ENCODE assay signal across 9 cellular contexts in genomic region chr13:99033814-99034213, GRCh38. TPM values are rescaled to one million over a fixed set of nuclear protein-coding genes. Genes with fewer than 3 reads are reported as not detected.
DNase-seq lines count a peak whose midpoint lies in the region; ATAC-seq and TF ChIP-seq lines count a peak whose summit lies in the region.
"Had no signal": no experiment of that assay in that cellular context is flagged by ENCODE, and none has a peak within 500 bp of the region (broad histone marks: within the 10 kb centered on the region; RNA-seq: fewer than 3 reads in every experiment).

No MANE protein-coding gene starts in this region.

- H3K9me3 ChIP-seq in CD8-positive, alpha-beta T cell (ENCODE audit: low read length): no peaks in the 10 kb centered on the region

- no peaks in the 10 kb centered on the region for H3K36me3 ChIP-seq in CD8-positive, alpha-beta T cell (ENCODE audit: insufficient read depth, low read length)

- H3K4me1 ChIP-seq in CD8-positive, alpha-beta T cell (ENCODE audit: insufficient read depth, low read length): peaks cover 6% of the 10 kb centered on the region
- peaks cover 16% of the 10 kb centered on the region for H3K4me1 ChIP-seq in foreskin keratinocyte

- intact Hi-C loops in CD8-positive, alpha-beta T cell (cut with DNase I, micrococcal nuclease): loop anchor here (1.0 to 5.0 kb wide), 8 partner anchors 17 to 195 kb away; no protein-coding TSS in a partner anchor

- peak; percentile 71 for TF ChIP-seq RAD21 in Ishikawa (IDR thresholded peaks at IDR 0.05; ENCODE audit: low read depth)

- CTCF ChIA-PET in CD8-positive, alpha-beta T cell (lab: Charles Lee): interaction anchor here (0.7 to 4.5 kb wide), 20 partner anchors 9 to 194 kb away, joined by 3 to 22 read pairs (median 4); no protein-coding TSS in a partner anchor
- CTCF ChIA-PET in T-cell (lab: Charles Lee): interaction anchor here (0.6 to 1.5 kb wide), 6 partner anchors 12 to 194 kb away, joined by 3 to 4 read pairs (median 3); no protein-coding TSS in a partner anchor

- H3K27me3 Mint-ChIP-seq in CD8-positive, alpha-beta T cell (ENCODE audit: low read depth): no peaks in the 10 kb centered on the region
- H3K27me3 Mint-ChIP-seq in T-cell: no peaks in the 10 kb centered on the region
- no peaks in the 10 kb centered on the region for H3K27me3 Mint-ChIP-seq in activated T-cell treated with anti-CD3 and anti-CD28 coated beads, Interleukin-2, amount 50 U/mL, for 24 hours

- no peak overlapping the region for H3K27ac ChIP-seq in CD8-positive, alpha-beta T cell (ENCODE audit: low read depth, low read length)
- no peak overlapping the region for H3K27ac ChIP-seq in foreskin keratinocyte

- peaks cover 46% of the 10 kb centered on the region for H3K4me1 Mint-ChIP-seq in CD8-positive, alpha-beta T cell (ENCODE audit: low read depth)
- peaks cover 40 to 60% (median 56%) of the 10 kb centered on the region in 3 donors for H3K4me1 Mint-ChIP-seq in T-cell
- H3K4me1 Mint-ChIP-seq in activated T-cell treated with anti-CD3 and anti-CD28 coated beads, Interleukin-2, amount 50 U/mL, for 24 hours (ENCODE audit: low read depth): peaks cover 59% of the 10 kb centered on the region

- no peak for DNase-seq in CD8-positive, alpha-beta T cell
- DNase-seq in T-cell: no peak
- DNase-seq in foreskin keratinocyte: no peak
- peak; percentile 41 for DNase-seq in putamen (ENCODE audit: low spot score)
- DNase-seq in activated T-cell treated with anti-CD3 and anti-CD28 coated beads, Interleukin-2, amount 50 U/mL, for 24 hours: no peak
- DNase-seq in RPMI8226: no peak
- DNase-seq: stimulated activated naive B cell treated with anti-CD40 and anti-IgM and Interleukin-4, amounts not matched to agents 10 μg/mL and 1 μg/mL and 100 μg/mL, for 72 hours had no signal

- H3K27ac Mint-ChIP-seq in CD8-positive, alpha-beta T cell: no peak overlapping the region
- peak overlapping the region; percentile 23 to 51 for H3K27ac Mint-ChIP-seq in T-cell
- H3K27ac Mint-ChIP-seq in activated T-cell treated with anti-CD3 and anti-CD28 coated beads, Interleukin-2, amount 50 U/mL, for 24 hours: no peak overlapping the region
- H3K27ac Mint-ChIP-seq: stimulated activated naive B cell treated with anti-CD40 and anti-IgM and Interleukin-4, amounts not matched to agents 10 μg/mL and 1 μg/mL and 100 μg/mL, for 72 hours had no signal

- H3K27me3 ChIP-seq in CD8-positive, alpha-beta T cell (ENCODE audit: insufficient read depth, low read length): no peaks in the 10 kb centered on the region
- no peaks in the 10 kb centered on the region for H3K27me3 ChIP-seq in foreskin keratinocyte

- no peak for TF ChIP-seq EP300 in Ishikawa (IDR thresholded peaks at IDR 0.05; ENCODE audit: borderline replicate concordance)

- TF ChIP-seq CTCF in CD8-positive, alpha-beta T cell (IDR thresholded peaks at IDR 0.05): peak; percentile 64
- TF ChIP-seq CTCF in foreskin keratinocyte (conservative IDR thresholded peaks at IDR 0.05): peak; percentile 84

- H3K36me3 Mint-ChIP-seq in CD8-positive, alpha-beta T cell: peaks cover 21% of the 10 kb centered on the region
- peaks cover 20% of the 10 kb centered on the region for H3K36me3 Mint-ChIP-seq in T-cell
- H3K36me3 Mint-ChIP-seq in activated T-cell treated with anti-CD3 and anti-CD28 coated beads, Interleukin-2, amount 50 U/mL, for 24 hours (ENCODE audit: low read depth): peaks cover 12% of the 10 kb centered on the region

- H3K4me3 Mint-ChIP-seq in CD8-positive, alpha-beta T cell: no peak overlapping the region
- no peak overlapping the region for H3K4me3 Mint-ChIP-seq in T-cell
- no peak overlapping the region for H3K4me3 Mint-ChIP-seq in activated T-cell treated with anti-CD3 and anti-CD28 coated beads, Interleukin-2, amount 50 U/mL, for 24 hours
- H3K4me3 Mint-ChIP-seq: stimulated activated naive B cell treated with anti-CD40 and anti-IgM and Interleukin-4, amounts not matched to agents 10 μg/mL and 1 μg/mL and 100 μg/mL, for 72 hours had no signal

- POLR2A ChIA-PET in CD8-positive, alpha-beta T cell (lab: Charles Lee): interaction anchor here (0.8 to 1.1 kb wide), 3 partner anchors 12 to 143 kb away, joined by 3 to 6 read pairs (median 3); no protein-coding TSS in a partner anchor
- POLR2A ChIA-PET in T-cell (lab: Charles Lee): no interaction called here

- H3K9me3 Mint-ChIP-seq in CD8-positive, alpha-beta T cell: peaks cover 4% of the 10 kb centered on the region
- H3K9me3 Mint-ChIP-seq in T-cell: peaks cover 0 to 13% (median 0%) of the 10 kb centered on the region in 3 donors
- no peaks in the 10 kb centered on the region for H3K9me3 Mint-ChIP-seq in activated T-cell treated with anti-CD3 and anti-CD28 coated beads, Interleukin-2, amount 50 U/mL, for 24 hours

- peak; percentile 62 for ATAC-seq in CD8-positive, alpha-beta T cell
- ATAC-seq in T-cell (replicated peaks in 1 of 4): peak; percentile 44 to 66 (median 54)
- peak; percentile 69 for ATAC-seq in foreskin keratinocyte
- ATAC-seq in GM21381 (IDR thresholded peaks at IDR 0.05; ENCODE audit: unreplicated experiment): no peak

- H3K4me3 ChIP-seq in CD8-positive, alpha-beta T cell (ENCODE audit: low read depth, low read length): no peak overlapping the region

TF ChIP-seq in Ishikawa, 13 proteins besides CTCF, POLR2A, EP300 and RAD21:
- TF ChIP-seq CREB1 (IDR thresholded peaks at IDR 0.05; ENCODE audit: low read depth): no peak

RNA-seq across cellular contexts. Expression of gene DOCK9, which starts 56.0 kb away (rescaled TPM):
- total RNA-seq in CD8-positive, alpha-beta T cell: 10 to 100 TPM; 66.3 to 75.5 TPM
- total RNA-seq in T-cell (100 to 1,000 TPM in 4 of 5 donors, 10 to 100 TPM in 1; 96.2 to 170 (median 162) TPM), foreskin keratinocyte (160 and 175 TPM in 2 replicates)
- 29.6 and 32.6 TPM in 2 replicates for polyA plus RNA-seq in foreskin keratinocyte

Comparison
In these comparisons a context has a peak if more than half of its experiments do, and no peak if none do; other contexts are left out.
1. H3K27ac Mint-ChIP-seq: peak in T-cell (2 of 2); none in CD8-positive, alpha-beta T cell (single experiment) and activated T-cell treated with anti-CD3 and anti-CD28 coated beads, Interleukin-2, amount 50 U/mL, for 24 hours (single experiment).